25 cellular contexts compared by ENCODE assay signal in the genomic region with DNA sequence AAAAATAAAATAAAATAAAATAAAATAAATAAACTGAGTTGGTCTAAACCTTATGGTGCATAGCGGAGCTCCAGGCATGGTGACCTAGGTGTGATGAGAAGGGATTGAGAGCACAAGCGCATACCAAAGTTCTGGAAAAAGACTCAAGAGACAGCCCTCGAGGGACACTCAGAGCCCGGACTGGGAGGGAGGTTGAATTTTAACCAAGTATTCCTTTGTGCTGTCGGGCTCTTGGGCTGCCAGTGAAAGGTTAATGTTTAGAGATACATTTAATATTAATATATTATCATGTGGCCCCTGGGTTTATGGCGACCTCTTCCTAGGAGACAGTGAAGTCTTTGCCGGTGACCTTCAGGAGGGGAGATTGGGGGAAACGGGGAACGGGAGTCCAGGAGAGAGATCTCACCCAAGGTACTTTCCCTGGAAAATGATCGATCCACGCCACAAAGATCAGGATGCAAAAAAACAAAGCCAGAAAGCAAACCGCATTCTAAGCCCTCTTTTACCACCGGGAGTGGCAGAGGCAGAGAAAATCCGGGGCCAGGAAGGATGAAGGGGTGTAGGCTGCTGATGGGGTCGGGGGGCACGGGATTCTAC. TPM values are rescaled to one million over a fixed set of nuclear protein-coding genes. Genes with fewer than 3 reads are reported as not detected.
A peak's percentile ranks its signal among the peaks of the same experiment; 100 is the strongest.
DNase-seq lines count a peak whose midpoint lies in the region; TF ChIP-seq lines count a peak whose summit lies in the region.
"Had no signal": no experiment of that assay in that cellular context is flagged by ENCODE, and none has a peak within 500 bp of the region (broad histone marks: within the 10 kb centered on the region; RNA-seq: fewer than 3 reads in every experiment).

No MANE protein-coding gene starts in this region.

- H3K4me1 ChIP-seq in liver (ENCODE audit: control insufficient read depth in 4 of 4, insufficient read depth in 4 of 4, low read length in 3 of 4) (peaks cover 5 to 21% (median 19%) of the 10 kb centered on the region in 4 donors), transverse colon (peaks cover 0 to 29% (median 19%) of the 10 kb centered on the region in 4 donors)
- H3K4me1 ChIP-seq: right atrium auricular region had no signal

- peak overlapping the region in 1 of 2 donors; percentile 43 for H3K9ac ChIP-seq in liver (ENCODE audit: low read depth in 1 of 2, low read length in 2 of 2)

- WGBS in liver, result 19% methylated on average over 16 of the region's 16 CpGs
- WGBS in transverse colon (ENCODE audit: low coverage in 1 of 2), 2 donors, result 23 to 38% methylated on average over 11 to 16 of the region's 16 CpGs

- intact Hi-C loops in transverse colon (cut with DNase I; ENCODE audit: low total_unique reads), result no loop called here

- peak; percentile 37 for DNase-seq in DMS53 (lab: John Stamatoyannopoulos, UW)
- no peak for DNase-seq in DMS53 treated with DMSO at 0.1 percent for 48 hours (lab: John Stamatoyannopoulos, UW; ENCODE audit: unreplicated experiment)
- DNase-seq in transverse colon, result no peak
- no peak for DNase-seq in UCSD-AML1 (lab: John Stamatoyannopoulos, UW; ENCODE audit: unreplicated experiment)
- DNase-seq in middle frontal gyrus (ENCODE audit: extremely low spot score, low spot score), result no peak
- DNase-seq: activated CD4-positive, alpha-beta T cell treated with anti-CD3 and anti-CD28 coated beads for 36 hours; cerebellar nuclear complex; effector CD8-positive, alpha-beta T cell; EL; H9; left cardiac atrium; midbrain; MV-4-11; NCI-H1694 treated with DMSO at 0.1 percent for 48 hours; NCI-H774; OCI-M1; SHP77 treated with DMSO at 0.1 percent for 48 hours had no signal

- H3K27me3 ChIP-seq in liver (ENCODE audit: control insufficient read depth in 4 of 4, insufficient read depth in 4 of 4, low read length in 3 of 4) (no peaks in the 10 kb centered on the region), transverse colon (no peaks in the 10 kb centered on the region)
- H3K27me3 ChIP-seq: right atrium auricular region had no signal

- no peaks in the 10 kb centered on the region for H3K9me3 ChIP-seq in liver (ENCODE audit: control insufficient read depth in 4 of 4, low read length in 3 of 4)
- no peaks in the 10 kb centered on the region for H3K9me3 ChIP-seq in transverse colon
- H3K9me3 ChIP-seq: right atrium auricular region had no signal

- TF ChIP-seq EP300 in transverse colon (IDR thresholded peaks at IDR 0.05; ENCODE audit: low read depth), result no peak

- no peak for TF ChIP-seq RAD21 in liver (IDR thresholded peaks at IDR 0.05)

- no peak for TF ChIP-seq CTCF in liver (IDR thresholded peaks at IDR 0.05; ENCODE audit: low read depth, low read length, missing input control)
- TF ChIP-seq CTCF in transverse colon (IDR thresholded peaks at IDR 0.05), result no peak

- H3K27ac ChIP-seq in liver (ENCODE audit: low read depth in 1 of 2, low read length in 2 of 2) (peak overlapping the region; percentile 6 to 32), transverse colon (peak overlapping the region; percentile 84 to 94 (median 87))
- H3K27ac ChIP-seq: 22Rv1, right atrium auricular region had no signal

- no peak for TF ChIP-seq POLR2A in transverse colon (IDR thresholded peaks at IDR 0.05)

- in situ Hi-C loops in transverse colon (cut with MboI; ENCODE audit: low pct_ligation_motif_present in 1 of 4, low pct_unique_long_range_greater_than_20kb in 1 of 4, low sequenced_read_pairs in 3 of 4), result no loop called here

- H3K4me3 ChIP-seq in liver (ENCODE audit: low read depth in 1 of 3, low read length in 3 of 3) (peak overlapping the region; percentile 24 to 55 (median 41)), transverse colon (peak overlapping the region in 3 of 4 donors; percentile 41 to 63 (median 42))
- H3K4me3 ChIP-seq: right atrium auricular region had no signal

- H3K36me3 ChIP-seq in liver (ENCODE audit: control insufficient read depth in 4 of 4, insufficient read depth in 3 of 4, low read depth in 1 of 4, low read length in 3 of 4), result no peaks in the 10 kb centered on the region
- H3K36me3 ChIP-seq in transverse colon, result no peaks in the 10 kb centered on the region
- H3K36me3 ChIP-seq: right atrium auricular region had no signal

TF ChIP-seq in liver, 16 proteins besides CTCF, POLR2A, EP300 and RAD21:
- TF ChIP-seq NR2F2 (IDR thresholded peaks at IDR 0.05) (no peak), HNF4A (conservative IDR thresholded peaks at IDR 0.05) (peak; percentile 17 to 26)
TF ChIP-seq in liver: peak in this region for 1.

RNA-seq across cellular contexts. Expression of a gene that starts 1.6 kb away (rescaled TPM):
- total RNA-seq in liver, result 1 to 10 TPM; 2.6 to 8.4 TPM
- polyA plus RNA-seq in liver, result 10 to 100 TPM in 1 of 2 donors, 1 to 10 TPM in 1; 6.2 to 14.0 TPM
- 100 to 1,000 TPM in 2 of 4 donors, 10 to 100 TPM in 2; 71.9 to 251 (median 115) TPM for total RNA-seq in transverse colon
- total RNA-seq: activated CD4-positive, alpha-beta T cell treated with anti-CD3 and anti-CD28 coated beads for 36 hours; glomerular endothelial cell; HT1080; left cardiac atrium; right atrium auricular region; urinary bladder had no signal
- polyA plus RNA-seq: BJ had no signal

RNA-seq across cellular contexts. Expression of a gene that starts 13.4 kb away (rescaled TPM):
- total RNA-seq in liver (under 1 TPM in 1 of 2 donors, not detected in 1; 0.25 TPM), transverse colon (100 to 1,000 TPM; 180 to 222 (median 191) TPM)
- under 1 TPM; 0.27 to 0.47 TPM for polyA plus RNA-seq in liver
- total RNA-seq: activated CD4-positive, alpha-beta T cell treated with anti-CD3 and anti-CD28 coated beads for 36 hours; glomerular endothelial cell; H9; HT1080; left cardiac atrium; omental fat pad; right atrium auricular region had no signal
- polyA plus RNA-seq: BJ had no signal

RNA-seq across cellular contexts. Expression of a gene that starts 32.5 kb away (rescaled TPM):
- total RNA-seq in liver (under 1 TPM; 0.05 to 0.17 TPM), transverse colon (1 to 10 TPM in 1 of 4 donors, not detected in 3; 4.8 TPM)
- under 1 TPM in 1 of 2 donors, not detected in 1; 0.02 TPM for polyA plus RNA-seq in liver
- total RNA-seq: glomerular endothelial cell, H9, HT1080, left cardiac atrium, omental fat pad, right atrium auricular region, urinary bladder had no signal
- polyA plus RNA-seq: BJ, urinary bladder had no signal

RNA-seq across cellular contexts. Expression of a gene that starts 33.0 kb away (rescaled TPM):
- total RNA-seq in liver (1 to 10 TPM; 3.3 to 3.7 TPM), transverse colon (1 to 10 TPM in 3 of 4 donors, under 1 TPM in 1; 0.82 to 3.8 (median 1.5) TPM)
- 1 to 10 TPM; 1.3 to 5.3 TPM for polyA plus RNA-seq in liver
- total RNA-seq: glomerular endothelial cell, omental fat pad had no signal

RNA-seq across cellular contexts. Expression of a gene that starts 46.9 kb away (rescaled TPM):
- total RNA-seq in liver (10 to 100 TPM; 16.3 to 19.0 TPM), transverse colon (10 to 100 TPM; 28.3 to 86.6 (median 56.6) TPM)
- polyA plus RNA-seq in liver, result 10 to 100 TPM; 12.2 to 17.4 TPM

Comparison
In these comparisons a context has a peak if more than half of its experiments do, and no peak if none do; other contexts are left out.
1. RNA of a gene that starts 1.6 kb away (total RNA-seq): 71.9 to 251 TPM in transverse colon; 2.6 to 8.4 TPM in liver; every median in the first group is over 4 times any median in the second.
2. RNA of a gene that starts 13.4 kb away (total RNA-seq): 180 to 222 TPM in transverse colon; 0.25 TPM in liver; every median in the first group is over 100 times any median in the second.